In genomic region chr1:32728413-32729077, GRCh38 we compare ENCODE assay signal across 20 cellular contexts. TPM values are rescaled to one million over a fixed set of nuclear protein-coding genes. Genes with fewer than 3 reads are reported as not detected.
DNase-seq lines count a peak whose midpoint lies in the region; ATAC-seq, FAIRE-seq and TF ChIP-seq lines count a peak whose summit lies in the region.
"Had no signal": no experiment of that assay in that cellular context is flagged by ENCODE, and none has a peak within 500 bp of the region (broad histone marks: within the 10 kb centered on the region; RNA-seq: fewer than 3 reads in every experiment).

No MANE protein-coding gene starts in this region.

- no peak overlapping the region for H2BK5ac ChIP-seq in IMR-90 (ENCODE audit: low read depth, low read length, poor library complexity, severe bottlenecking)
- H2BK5ac ChIP-seq in H1 (ENCODE audit: low read depth, low read length), result no peak overlapping the region

- H3K9me3 ChIP-seq in IMR-90 (ENCODE audit: control insufficient read depth, insufficient read depth, low read length) (no peaks in the 10 kb centered on the region), H1 (ENCODE audit: insufficient read depth in 2 of 2, low read depth in 1 of 2, low read length in 1 of 2) (no peaks in the 10 kb centered on the region), osteoblast (ENCODE audit: low read depth, low read length) (no peaks in the 10 kb centered on the region), psoas muscle (no peaks in the 10 kb centered on the region)
- H3K9me3 ChIP-seq: BLaER1, Caco-2, HAP-1 had no signal

- H3K79me2 ChIP-seq in H1 (ENCODE audit: control insufficient read depth in 1 of 2, insufficient read depth in 2 of 2, low read length in 2 of 2), result no peaks in the 10 kb centered on the region
- no peaks in the 10 kb centered on the region for H3K79me2 ChIP-seq in osteoblast (ENCODE audit: insufficient read depth, low read length)

- WGBS in IMR-90 (ENCODE audit: extremely low coverage in 2 of 2, insufficient read length in 1 of 2), 2 experiments, result 100% methylated on average over 1 of the region's 7 CpGs; no CpG with 5 or more reads in 1 of the 2 experiments
- 91% methylated on average over 7 of the region's 7 CpGs; no CpG with 5 or more reads in 1 of the 2 experiments for WGBS in H1 (ENCODE audit: extremely low coverage in 1 of 2, insufficient coverage in 1 of 2, insufficient read length in 1 of 2, insufficient replicate concordance in 2 of 2, low coverage in 1 of 2, low lambda C conversion rate in 2 of 2, missing lambda C conversion rate in 1 of 2), 2 experiments
- WGBS in psoas muscle, 3 donors, result 84 to 88% (median 85%) methylated on average over 7 of the region's 7 CpGs

- in situ Hi-C loops in IMR-90 (cut with MboI; ENCODE audit: low sequenced_read_pairs), result no loop called here

- no peak overlapping the region for H3K4me2 ChIP-seq in IMR-90 (ENCODE audit: low read depth, low read length)
- H3K4me2 ChIP-seq in H1 (ENCODE audit: insufficient read depth in 1 of 2, low read depth in 2 of 2, low read length in 2 of 2), result no peak overlapping the region
- no peak overlapping the region for H3K4me2 ChIP-seq in osteoblast (ENCODE audit: insufficient read depth, low read length)
- H3K4me2 ChIP-seq: BLaER1 had no signal

- intact Hi-C loops in IMR-90 (cut with micrococcal nuclease), result no loop called here
- intact Hi-C loops in psoas muscle (cut with DNase I), result no loop called here

- POLR2A ChIA-PET in IMR-90 (lab: Charles Lee; ENCODE audit: unreplicated experiment) (no interaction called here), H1 (lab: Charles Lee; ENCODE audit: partially characterized antibody) (interaction anchor here (0.5 to 3.9 kb wide), 8 partner anchors 12 to 47 kb away, joined by 3 to 21 read pairs (median 5); no protein-coding TSS in a partner anchor)

- H3K79me1 ChIP-seq in IMR-90 (ENCODE audit: low read depth in 1 of 2, low read length in 2 of 2) (no peaks in the 10 kb centered on the region), H1 (ENCODE audit: low read depth, low read length) (no peaks in the 10 kb centered on the region)

- H2BK120ac ChIP-seq in IMR-90 (ENCODE audit: low read depth, low read length), result no peak overlapping the region
- no peak overlapping the region for H2BK120ac ChIP-seq in H1 (replicated peaks; ENCODE audit: low read depth, low read length)

- H3K23ac ChIP-seq in IMR-90 (ENCODE audit: low read depth, low read length) (no peak overlapping the region), H1 (ENCODE audit: insufficient read length) (no peak overlapping the region)

- H2BK20ac ChIP-seq in IMR-90 (ENCODE audit: low read depth, low read length), result no peak overlapping the region
- no peak overlapping the region for H2BK20ac ChIP-seq in H1 (ENCODE audit: low read length)

- no peak overlapping the region for H4K91ac ChIP-seq in IMR-90 (ENCODE audit: insufficient read depth, low read depth, low read length)
- no peak overlapping the region for H4K91ac ChIP-seq in H1 (replicated peaks; ENCODE audit: insufficient read length, low read length)

- H3K9ac ChIP-seq in IMR-90 (ENCODE audit: low read depth, low read length) (no peak overlapping the region), H1 (replicated peaks in 1 of 4; ENCODE audit: extremely low read depth in 1 of 4, low read depth in 3 of 4, low read length in 3 of 4) (no peak overlapping the region; a peak in 1 of 7 replicates)
- H3K9ac ChIP-seq: BLaER1 had no signal

- no peak overlapping the region for H4K8ac ChIP-seq in IMR-90 (ENCODE audit: low read depth in 2 of 2, low read length in 2 of 2)
- no peak overlapping the region for H4K8ac ChIP-seq in H1 (ENCODE audit: extremely low read depth, insufficient read depth, low read length)

- H2BK15ac ChIP-seq in IMR-90 (ENCODE audit: low read depth, low read length) (no peak overlapping the region), H1 (ENCODE audit: low read length) (no peak overlapping the region)

- FAIRE-seq in H1 (lab: Jason Lieb, UNC), result no peak
- FAIRE-seq: GM12892, GM19239 had no signal

- no peak for TF ChIP-seq CTCF in IMR-90 (conservative IDR thresholded peaks at IDR 0.05; ENCODE audit: low read depth, low read length)
- no peak for TF ChIP-seq CTCF in H1 (IDR thresholded peaks at IDR 0.05; ENCODE audit: control extremely low read depth in 1 of 3, insufficient read depth in 1 of 3, low read depth in 1 of 3, low read length in 3 of 3)
- TF ChIP-seq CTCF in osteoblast (IDR thresholded peaks at IDR 0.05; ENCODE audit: extremely low read depth, low read depth, low read length), result no peak
- TF ChIP-seq CTCF in psoas muscle (IDR thresholded peaks at IDR 0.05), result no peak

- CTCF ChIA-PET in IMR-90 (lab: Yijun Ruan, JAX) (interaction anchor here (0.7 to 2.9 kb wide), 2 partner anchors 17 to 46 kb away, joined by 3 to 11 read pairs; no protein-coding TSS in a partner anchor), H1 (lab: Charles Lee; ENCODE audit: partially characterized antibody) (interaction anchor here (0.5 to 7.3 kb wide), 14 partner anchors 8 to 306 kb away, joined by 3 to 56 read pairs (median 4); a partner anchor contains a TSS)

- dilution Hi-C loops in IMR-90 (cut with HindIII; ENCODE audit: low sequenced_read_pairs, unreplicated experiment), result no loop called here

- H3K27ac ChIP-seq in IMR-90 (ENCODE audit: insufficient read depth, low read length) (no peak overlapping the region), H1 (ENCODE audit: low read depth, low read length) (no peak overlapping the region), osteoblast (ENCODE audit: low read depth, low read length) (no peak overlapping the region), psoas muscle (no peak overlapping the region)
- H3K27ac ChIP-seq: 22Rv1, BLaER1 had no signal

- H3K36me3 ChIP-seq in IMR-90 (ENCODE audit: control insufficient read depth, insufficient read depth, low read length), result no peaks in the 10 kb centered on the region
- H3K36me3 ChIP-seq in H1 (ENCODE audit: control insufficient read depth in 2 of 4, insufficient read depth in 4 of 4, low read length in 3 of 4), result no peaks in the 10 kb centered on the region; a peak in 1 of 8 replicates
- H3K36me3 ChIP-seq in osteoblast (ENCODE audit: insufficient read depth, low read length), result no peaks in the 10 kb centered on the region
- no peaks in the 10 kb centered on the region for H3K36me3 ChIP-seq in psoas muscle (ENCODE audit: insufficient read depth in 1 of 2, low read depth in 1 of 2)
- H3K36me3 ChIP-seq: BLaER1, HAP-1 had no signal

- no peak overlapping the region for H3K18ac ChIP-seq in IMR-90 (ENCODE audit: low read depth, low read length)
- no peak overlapping the region for H3K18ac ChIP-seq in H1 (ENCODE audit: extremely low read depth, low read length)

- TF ChIP-seq EP300 in H1 (IDR thresholded peaks at IDR 0.05; ENCODE audit: borderline replicate concordance in 1 of 2, low read depth in 2 of 2, low read length in 2 of 2), result no peak

- H2BK12ac ChIP-seq in H1 (ENCODE audit: low read depth, low read length), result peak overlapping the region; percentile 43; the same call in 1 of the 2 replicates

- BruUV-seq in IMR-90 (replicated peaks; lab: Mats Ljungman, UMichigan), result no TSS peak

- TF ChIP-seq POLR2A in IMR-90 (IDR thresholded peaks at IDR 0.05; ENCODE audit: low read depth, low read length) (no peak), H1 (IDR thresholded peaks at IDR 0.05; ENCODE audit: control extremely low read depth in 1 of 2, low read depth in 2 of 2, low read length in 2 of 2) (no peak)

- peak overlapping the region; percentile 37; the same call in 1 of the 2 replicates for H2AK5ac ChIP-seq in IMR-90 (ENCODE audit: low read depth, low read length)
- H2AK5ac ChIP-seq in H1 (ENCODE audit: low read depth, low read length), result no peak overlapping the region

- H3K23me2 ChIP-seq in H1 (ENCODE audit: low read depth, low read length), result no peaks in the 10 kb centered on the region; the same call in 1 of the 2 replicates

- H2AFZ ChIP-seq in IMR-90 (replicated peaks; ENCODE audit: low read length, poor library complexity), result peak overlapping the region; percentile 33
- no peak overlapping the region for H2AFZ ChIP-seq in H1 (ENCODE audit: low read length)
- no peak overlapping the region for H2AFZ ChIP-seq in osteoblast (ENCODE audit: low read length)

- no peak overlapping the region for H3K56ac ChIP-seq in IMR-90 (ENCODE audit: extremely low read depth, insufficient read depth, low read length)
- H3K56ac ChIP-seq in H1 (replicated peaks; ENCODE audit: insufficient read length, low read depth, low read length), result no peak overlapping the region

- DNase-seq in NCI-H2171 treated with DMSO at 0.1 percent for 48 hours (lab: John Stamatoyannopoulos, UW) (peak; percentile 50), NCI-H2171 (lab: John Stamatoyannopoulos, UW) (no peak), IMR-90 (peak; percentile 0), H1 (ENCODE audit: low read depth in 1 of 2, low spot score in 2 of 2) (no peak), osteoblast (ENCODE audit: insufficient read length, low spot score, missing footprints) (peak; percentile 66), psoas muscle (no peak), glomerular visceral epithelial cell (ENCODE audit: extremely low spot score) (no peak)
- DNase-seq: AML-193; Caco-2; CD8-positive, alpha-beta memory T cell; DND-41; GDM1; GOT3; HFFc6 had no signal

- ATAC-seq in IMR-90 (ENCODE audit: low read depth), result no peak
- ATAC-seq in GM18511 (IDR thresholded peaks at IDR 0.05; ENCODE audit: unreplicated experiment), result no peak
- ATAC-seq in psoas muscle, result no peak

- H3K4me3 ChIP-seq in IMR-90 (ENCODE audit: insufficient read depth, low read depth, low read length), result no peak overlapping the region
- no peak overlapping the region for H3K4me3 ChIP-seq in H1 (ENCODE audit: extremely low read depth in 1 of 4, insufficient read depth in 2 of 4, low read depth in 3 of 4, low read length in 4 of 4)
- H3K4me3 ChIP-seq in osteoblast (ENCODE audit: insufficient read depth, low read length), result no peak overlapping the region
- no peak overlapping the region for H3K4me3 ChIP-seq in psoas muscle
- H3K4me3 ChIP-seq: BLaER1, HAP-1 had no signal

- H3K4me1 ChIP-seq in IMR-90 (ENCODE audit: control insufficient read depth, insufficient read depth, low read length), result peaks cover 13% of the 10 kb centered on the region
- peaks cover 3 to 15% (median 13%) of the 10 kb centered on the region in 4 experiments for H3K4me1 ChIP-seq in H1 (replicated peaks in 1 of 4; ENCODE audit: control insufficient read depth in 3 of 4, insufficient read depth in 4 of 4, low read length in 3 of 4)
- peaks cover 14% of the 10 kb centered on the region for H3K4me1 ChIP-seq in osteoblast (ENCODE audit: insufficient read depth, low read length)
- peaks cover 7% of the 10 kb centered on the region for H3K4me1 ChIP-seq in psoas muscle
- H3K4me1 ChIP-seq: HAP-1 had no signal

- H3K4ac ChIP-seq in IMR-90 (ENCODE audit: low read depth, low read length), result peak overlapping the region; percentile 5; the same call in 1 of the 2 replicates
- no peak overlapping the region for H3K4ac ChIP-seq in H1 (replicated peaks; ENCODE audit: insufficient read length, low read depth, low read length)

- H4K5ac ChIP-seq in IMR-90 (ENCODE audit: low read depth, low read length), result no peak overlapping the region
- H4K5ac ChIP-seq in H1 (ENCODE audit: insufficient read length, low read depth, low read length), result no peak overlapping the region

- peaks cover 15% of the 10 kb centered on the region for H3K9me1 ChIP-seq in IMR-90 (ENCODE audit: insufficient read depth, low read length)

- H3K27me3 ChIP-seq in IMR-90 (ENCODE audit: control insufficient read depth, insufficient read depth, low read length), result no peaks in the 10 kb centered on the region
- H3K27me3 ChIP-seq in H1 (replicated peaks in 1 of 4; ENCODE audit: control insufficient read depth in 3 of 4, extremely low read depth in 1 of 4, insufficient read depth in 3 of 4, low read length in 3 of 4), result no peaks in the 10 kb centered on the region; a peak in 1 of 7 replicates
- no peaks in the 10 kb centered on the region for H3K27me3 ChIP-seq in osteoblast (ENCODE audit: insufficient read depth, low read length)
- H3K27me3 ChIP-seq in psoas muscle (ENCODE audit: insufficient read depth in 3 of 3, low read length in 2 of 3), result no peaks in the 10 kb centered on the region
- H3K27me3 ChIP-seq: BLaER1 had no signal

- TF ChIP-seq RAD21 in IMR-90 (IDR thresholded peaks at IDR 0.05; ENCODE audit: low read length), result no peak
- no peak for TF ChIP-seq RAD21 in H1 (IDR thresholded peaks at IDR 0.05 in 1 of 2, conservative IDR thresholded peaks at IDR 0.05 in 1 of 2; ENCODE audit: low read depth in 2 of 2, low read length in 2 of 2)

- H4K20me1 ChIP-seq in IMR-90 (ENCODE audit: insufficient read depth, low read length), result no peaks in the 10 kb centered on the region
- H4K20me1 ChIP-seq in H1 (replicated peaks in 1 of 2; ENCODE audit: control insufficient read depth in 1 of 2, insufficient read depth in 2 of 2, low read length in 2 of 2), result no peaks in the 10 kb centered on the region
- H4K20me1 ChIP-seq in osteoblast (ENCODE audit: insufficient read depth, low read length), result no peaks in the 10 kb centered on the region
- H4K20me1 ChIP-seq: BLaER1 had no signal

- H2AK9ac ChIP-seq in IMR-90 (replicated peaks; ENCODE audit: low read depth, low read length, poor library complexity), result peak overlapping the region; percentile 5

- 0 out of 2 replicates have a peak overlapping the region, but pooled peaks have one; percentile 16 for H3K14ac ChIP-seq in IMR-90 (replicated peaks; ENCODE audit: low read depth, low read length)
- no peak overlapping the region for H3K14ac ChIP-seq in H1 (ENCODE audit: insufficient read length)

RNA-seq across cellular contexts. Expression of gene SYNC, which starts 26.0 kb away (rescaled TPM):
- total RNA-seq in IMR-90 (2012; rRNA removed) (103 and 139 TPM in 2 replicates), osteoblast (129 and 139 TPM in 2 replicates), psoas muscle (10 to 100 TPM; 40.4 to 82.5 (median 54.4) TPM)
- polyA plus RNA-seq in IMR-90 (2012; rRNA removed) (41.3 and 48.9 TPM in 2 replicates), H1 (2011; rRNA removed) (0.06 TPM in 1 of 2 replicates, not detected in the other), psoas muscle (10 to 100 TPM; 46.1 to 74.7 (median 49.1) TPM)
- polyA plus RNA-seq in IMR-90 (2012; cell fraction: cytosol; rRNA removed), result 24.0 and 32.6 TPM in 2 replicates
- polyA plus RNA-seq in IMR-90 (2012; cell fraction: nucleus; rRNA removed; ENCODE audit: low replicate concordance), result 15.3 and 50.5 TPM in 2 replicates
- 0.17 TPM in 1 of 2 replicates, not detected in the other for total RNA-seq in H1 (2021; fragmentation: NEBNext Ultra II Directional; extraction: Animal tissue kit (Norgen Biotek cat#: 25700))
- 0.45 TPM for polyA plus RNA-seq in H1 (2011; cell fraction: cytosol; rRNA removed)
- polyA plus RNA-seq in H1 (2011; cell fraction: nucleus; rRNA removed), result not detected
- polyA plus RNA-seq in H1 (2012, experiment 1 of 2), result not detected in 4 replicates
- polyA plus RNA-seq in H1 (2012, experiment 2 of 2), result not detected
- 0.08 TPM for polyA plus RNA-seq in H1 (2013, experiment 1 of 2)
- polyA plus RNA-seq in H1 (2013, experiment 2 of 2), result 0.06 TPM
- 0.12 TPM in 1 of 2 replicates, not detected in the other for polyA minus RNA-seq in H1 (2011; rRNA and poly(A)+ RNA removed)
- not detected for polyA minus RNA-seq in H1 (2011; cell fraction: cytosol; rRNA and poly(A)+ RNA removed)
- polyA minus RNA-seq in H1 (2011; cell fraction: nucleus; rRNA and poly(A)+ RNA removed), result 0.20 TPM
- total RNA-seq: CD8-positive, alpha-beta memory T cell had no signal
- polyA plus RNA-seq: CD8-positive, alpha-beta memory T cell had no signal

Comparison
In these comparisons a context has a peak if more than half of its experiments do, and no peak if none do; other contexts are left out.
1. DNase-seq: peak in NCI-H2171 treated with DMSO at 0.1 percent for 48 hours (single experiment), IMR-90 (single experiment) and osteoblast (single experiment); none in NCI-H2171 (single experiment), H1 (0 of 2), psoas muscle (0 of 2) and glomerular visceral epithelial cell (single experiment).
2. RNA of gene SYNC, which starts 26.0 kb away (total RNA-seq): 129 to 139 TPM in osteoblast, 103 to 139 TPM in IMR-90 and 40.4 to 82.5 TPM in psoas muscle; 0.17 TPM in H1; every median in the first group is over 10 times any median in the second.